8 cellular contexts compared by ENCODE assay signal in genomic region chr11:46381836-46382643, GRCh38. TPM values are rescaled to one million over a fixed set of nuclear protein-coding genes. Genes with fewer than 3 reads are reported as not detected.
DNase-seq lines count a peak whose midpoint lies in the region; TF ChIP-seq lines count a peak whose summit lies in the region.

No MANE protein-coding gene starts in this region.

- H2AFZ ChIP-seq in neural progenitor cell (replicated peaks) = no peak overlapping the region

- H3K36me3 ChIP-seq in duodenal mucosa (ENCODE audit: control insufficient read depth in 1 of 2, insufficient read depth in 2 of 2, low read length in 2 of 2) = peaks cover 0 to 14% of the 10 kb centered on the region in 2 donors
- H3K36me3 ChIP-seq in neural progenitor cell = no peaks in the 10 kb centered on the region

- peak overlapping the region; percentile 89 for H3K4me3 Mint-ChIP-seq in neural progenitor cell

- H3F3A ChIP-seq in neural progenitor cell (ENCODE audit: low read depth) = peaks cover 38% of the 10 kb centered on the region

- H3K4me1 Mint-ChIP-seq in neural progenitor cell = peaks cover 29% of the 10 kb centered on the region

- H3K27me3 Mint-ChIP-seq in neural progenitor cell (ENCODE audit: insufficient read depth, low read depth) = peaks cover 14% of the 10 kb centered on the region

- peak overlapping the region; percentile 71 to 77 for H3K4me3 ChIP-seq in duodenal mucosa (ENCODE audit: low read depth in 1 of 2, low read length in 2 of 2)
- H3K4me3 ChIP-seq in neural progenitor cell = peak overlapping the region; percentile 88

- no peak for TF ChIP-seq CTCF in neural progenitor cell (IDR thresholded peaks at IDR 0.05)

- DNase-seq in NCI-H1436 (lab: John Stamatoyannopoulos, UW) (peak; percentile 54), NCI-H1436 treated with DMSO at 0.1 percent for 48 hours (lab: John Stamatoyannopoulos, UW) (no peak), NCI-H2171 treated with DMSO at 0.1 percent for 48 hours (lab: John Stamatoyannopoulos, UW) (peak; percentile 54), neural progenitor cell (ENCODE audit: low spot score) (peak; percentile 62), DMS114 treated with DMSO at 0.1 percent for 48 hours (lab: John Stamatoyannopoulos, UW; ENCODE audit: unreplicated experiment) (no peak), glomerular visceral epithelial cell (ENCODE audit: extremely low spot score) (no peak), Ammon's horn (ENCODE audit: low spot score) (no peak)

- peak overlapping the region; percentile 56 for H3K27ac ChIP-seq in duodenal mucosa (ENCODE audit: low read depth, low read length)
- H3K27ac ChIP-seq in neural progenitor cell = peak overlapping the region; percentile 85

- H3K4me1 ChIP-seq in duodenal mucosa (ENCODE audit: control insufficient read depth in 1 of 2, insufficient read depth in 2 of 2, low read length in 2 of 2) = peaks cover 30% of the 10 kb centered on the region in 2 donors
- peaks cover 22% of the 10 kb centered on the region for H3K4me1 ChIP-seq in neural progenitor cell

- no peak overlapping the region for H3K27ac Mint-ChIP-seq in neural progenitor cell

- peaks cover 16% of the 10 kb centered on the region for H3K36me3 Mint-ChIP-seq in neural progenitor cell

- H3K9ac ChIP-seq in duodenal mucosa (ENCODE audit: low read depth in 1 of 2, low read length in 2 of 2) (peak overlapping the region; percentile 47 to 81), neural progenitor cell (peak overlapping the region; percentile 89)

- peaks cover 16% of the 10 kb centered on the region for H3K79me2 ChIP-seq in neural progenitor cell (ENCODE audit: low read depth)

- H3K9me3 Mint-ChIP-seq in neural progenitor cell = no peaks in the 10 kb centered on the region

- no peaks in the 10 kb centered on the region for H3K9me3 ChIP-seq in duodenal mucosa (ENCODE audit: control insufficient read depth in 1 of 2, low read length in 2 of 2)
- H3K9me3 ChIP-seq in neural progenitor cell (ENCODE audit: low read depth) = no peaks in the 10 kb centered on the region

- peaks cover 47% of the 10 kb centered on the region for H4K20me1 ChIP-seq in neural progenitor cell (ENCODE audit: low read depth)

- H3K27me3 ChIP-seq in duodenal mucosa (ENCODE audit: control insufficient read depth in 1 of 2, insufficient read depth in 2 of 2, low read length in 2 of 2) (peaks cover 0 to 9% of the 10 kb centered on the region in 2 donors), neural progenitor cell (peaks cover 4% of the 10 kb centered on the region)

- peak overlapping the region; percentile 93 for H3K4me2 ChIP-seq in neural progenitor cell

RNA-seq across cellular contexts. Expression of gene MDK, which starts 0.6 kb away (rescaled TPM):
- total RNA-seq in neural progenitor cell (ENCODE audit: low replicate concordance) = 600 and 1,035 TPM in 2 replicates

RNA-seq across cellular contexts. Expression of gene CHRM4, which starts 9.5 kb away (rescaled TPM):
- total RNA-seq in neural progenitor cell (ENCODE audit: low replicate concordance) = 0.31 TPM in 1 of 2 replicates, not detected in the other

RNA-seq across cellular contexts. Expression of gene DGKZ, which starts 34.8 kb away (rescaled TPM):
- 12.5 and 55.5 TPM in 2 replicates for total RNA-seq in neural progenitor cell (ENCODE audit: low replicate concordance)

Comparison
In these comparisons a context has a peak if more than half of its experiments do, and no peak if none do; other contexts are left out.
1. DNase-seq: peak in NCI-H1436 (single experiment), NCI-H2171 treated with DMSO at 0.1 percent for 48 hours (single experiment) and neural progenitor cell (single experiment); none in NCI-H1436 treated with DMSO at 0.1 percent for 48 hours (single experiment), DMS114 treated with DMSO at 0.1 percent for 48 hours (single experiment), glomerular visceral epithelial cell (single experiment) and Ammon's horn (single experiment).